8 cellular contexts compared by ENCODE assay signal in the genomic region with DNA sequence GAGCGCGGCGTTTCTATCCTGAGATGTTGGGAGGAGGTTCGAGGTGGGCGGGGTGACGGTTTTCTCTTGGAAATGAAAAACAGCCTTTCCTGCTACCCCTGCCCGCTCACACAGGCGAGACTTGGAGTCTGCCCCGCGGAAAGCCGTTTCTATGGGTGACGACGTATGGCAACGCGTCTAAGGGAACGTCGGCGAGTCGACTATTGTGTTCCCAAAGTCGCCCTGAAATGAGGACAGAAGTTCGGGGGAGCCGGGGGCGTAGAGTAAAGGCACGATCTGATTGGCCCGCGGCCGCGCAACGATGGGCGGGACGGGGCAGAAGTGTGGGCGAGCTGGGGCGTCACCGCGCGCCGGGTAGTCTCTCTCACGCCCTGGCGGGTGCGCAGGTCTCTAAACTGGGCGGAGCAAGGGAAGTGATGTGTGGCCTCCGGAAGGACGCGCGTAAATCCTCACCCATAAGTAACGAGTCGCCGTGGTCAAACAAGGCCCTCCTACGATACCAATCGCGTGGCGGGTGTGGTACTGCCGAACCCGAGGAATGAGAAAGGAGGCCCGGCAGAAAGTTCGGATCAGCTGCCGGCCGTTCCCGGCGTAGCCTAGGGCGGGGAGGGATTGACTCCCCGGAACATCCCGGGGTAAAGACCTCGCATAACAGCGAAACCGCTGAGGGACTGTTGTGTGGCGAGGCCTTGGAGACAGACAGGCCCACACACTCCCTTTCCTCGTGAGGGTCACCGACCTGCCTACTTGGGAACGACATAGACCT.
A peak's percentile ranks its signal among the peaks of the same experiment; 100 is the strongest.
DNase-seq lines count a peak whose midpoint lies in the region; ATAC-seq, FAIRE-seq and TF ChIP-seq lines count a peak whose summit lies in the region.

No MANE protein-coding gene starts in this region.

- H3K4me3 ChIP-seq in body of pancreas = peak overlapping the region; percentile 11 to 34

- H3K27me3 ChIP-seq in body of pancreas = no peaks in the 10 kb centered on the region

- DNase-seq in A172 (ENCODE audit: low spot score) (peak; percentile 98), NCI-H2107 (lab: John Stamatoyannopoulos, UW) (peak; percentile 97), body of pancreas (peak; percentile 97 to 99 (median 98)), iPS DF 19.7 (ENCODE audit: low read depth, low spot score) (peak; percentile 82), sciatic nerve (ENCODE audit: low spot score) (peak; percentile 98)

- FAIRE-seq in TTC549 (lab: Jason Lieb, UNC) = peak; percentile 98

- intact Hi-C loops in body of pancreas (cut with DNase I) (no loop called here), sciatic nerve (cut with DNase I) (no loop called here)

- peak in 1 of 7 experiments; percentile 23 for TF ChIP-seq CTCF in body of pancreas (IDR thresholded peaks at IDR 0.05)

- peaks cover 7% of the 10 kb centered on the region for H3K4me1 ChIP-seq in body of pancreas

- no peaks in the 10 kb centered on the region for H3K9me3 ChIP-seq in body of pancreas

- H3K36me3 ChIP-seq in body of pancreas (replicated peaks in 1 of 2; ENCODE audit: insufficient read depth in 1 of 2, low read depth in 2 of 2) = no peaks in the 10 kb centered on the region

- peak overlapping the region; percentile 98 to 99 (median 98) for H3K27ac ChIP-seq in body of pancreas

- ATAC-seq in HG03064 (IDR thresholded peaks at IDR 0.05; ENCODE audit: low read depth, unreplicated experiment) (peak; percentile 98), body of pancreas (peak; percentile 99), sciatic nerve (peak; percentile 100)

- peak; percentile 80 for TF ChIP-seq POLR2A in GM18526 (IDR thresholded peaks at IDR 0.05; ENCODE audit: extremely low read depth, insufficient read length)
- peak; percentile 87 to 99 (median 98) for TF ChIP-seq POLR2A in body of pancreas (IDR thresholded peaks at IDR 0.05)

- 0 to 2% methylated on average over 34 to 70 of the region's 70 CpGs for WGBS in body of pancreas, 2 donors

Comparison
In these comparisons a context has a peak if more than half of its experiments do, and no peak if none do; other contexts are left out.
1. Peak in every context shown above with its lines: DNase-seq, ATAC-seq, H3K4me3 ChIP-seq and H3K27ac ChIP-seq.